Comparison of ENCODE assay signal across 12 cellular contexts in genomic region chr16:49833796-49834195, GRCh38. TPM values are rescaled to one million over a fixed set of nuclear protein-coding genes. Genes with fewer than 3 reads are reported as not detected.
DNase-seq lines count a peak whose midpoint lies in the region; TF ChIP-seq lines count a peak whose summit lies in the region.
"Had no signal": no experiment of that assay in that cellular context is flagged by ENCODE, and none has a peak within 500 bp of the region (broad histone marks: within the 10 kb centered on the region; RNA-seq: fewer than 3 reads in every experiment).

No MANE protein-coding gene starts in this region.

- no peak overlapping the region for H2BK5ac ChIP-seq in trophoblast cell (ENCODE audit: low read depth, low read length, poor library complexity)

- H3K23ac ChIP-seq in trophoblast cell (ENCODE audit: low read length): no peak overlapping the region

- CTCF ChIA-PET in mammary epithelial cell (lab: Charles Lee; ENCODE audit: low non-redundant PET): no interaction called here

- no peak overlapping the region for H4K12ac ChIP-seq in trophoblast cell (ENCODE audit: low read depth, low read length)

- H3K9me3 ChIP-seq in breast epithelium: no peaks in the 10 kb centered on the region
- H3K9me3 ChIP-seq in mammary epithelial cell (replicated peaks; ENCODE audit: insufficient read depth, low read length): no peaks in the 10 kb centered on the region
- no peaks in the 10 kb centered on the region for H3K9me3 ChIP-seq in right atrium auricular region
- H3K9me3 ChIP-seq in trophoblast cell (ENCODE audit: insufficient read depth, low read depth, low read length): no peaks in the 10 kb centered on the region
- no peaks in the 10 kb centered on the region for H3K9me3 ChIP-seq in uterus
- H3K9me3 ChIP-seq: pancreas had no signal

- DNase-seq in breast epithelium (ENCODE audit: low spot score in 2 of 2) (no peak), mammary epithelial cell (no peak), right atrium auricular region (ENCODE audit: low spot score) (no peak), trophoblast cell (no peak), uterus (peak in 1 of 2 donors; percentile 35), NCI-H510A (lab: John Stamatoyannopoulos, UW) (no peak), islet precursor cell (no peak), COLO829 (ENCODE audit: low spot score) (no peak)
- DNase-seq: 8988T; activated CD8-positive, alpha-beta T cell treated with anti-CD3 and anti-CD28 coated beads for 36 hours; stimulated activated CD4-positive, alpha-beta T cell treated with anti-CD3 and anti-CD28 coated beads, Interleukin-4, amount 100 ng/mL, for 4 hours had no signal

- no peak overlapping the region for H3K4me2 ChIP-seq in mammary epithelial cell (ENCODE audit: insufficient read depth, low read depth, low read length)
- no peak overlapping the region for H3K4me2 ChIP-seq in trophoblast cell (ENCODE audit: low read length)

- 0% methylated on average over 1 of the region's 9 CpGs for whole genome bisulfite sequencing in mammary epithelial cell (ENCODE audit: low coverage, missing lambda C conversion rate)
- WGBS in trophoblast cell (ENCODE audit: extremely low coverage, insufficient coverage, insufficient read length): no CpG with 5 or more reads among the region's 9 CpGs

- H2BK120ac ChIP-seq in trophoblast cell (ENCODE audit: insufficient read depth, low read length, poor library complexity): no peak overlapping the region

- TF ChIP-seq POLR2A in breast epithelium (IDR thresholded peaks at IDR 0.05) (no peak), uterus (IDR thresholded peaks at IDR 0.05) (no peak)

- intact Hi-C loops in breast epithelium (cut with DNase I; ENCODE audit: low total_unique reads) (no loop called here), mammary epithelial cell (cut with micrococcal nuclease) (no loop called here), uterus (cut with DNase I; ENCODE audit: low total_unique reads) (no loop called here)

- H3K4ac ChIP-seq in trophoblast cell (ENCODE audit: low read depth, low read length): no peak overlapping the region

- H3K36me3 ChIP-seq in breast epithelium (no peaks in the 10 kb centered on the region), mammary epithelial cell (ENCODE audit: insufficient read depth, low read length) (no peaks in the 10 kb centered on the region), right atrium auricular region (no peaks in the 10 kb centered on the region), trophoblast cell (ENCODE audit: control insufficient read depth in 1 of 2, insufficient read depth in 2 of 2, low read length in 2 of 2) (no peaks in the 10 kb centered on the region), uterus (no peaks in the 10 kb centered on the region)
- H3K36me3 ChIP-seq: pancreas had no signal

- H3K79me1 ChIP-seq in trophoblast cell (ENCODE audit: low read length): peaks cover 11% of the 10 kb centered on the region

- H2AFZ ChIP-seq in mammary epithelial cell (ENCODE audit: low read depth, low read length) (no peak overlapping the region), trophoblast cell (ENCODE audit: insufficient read depth, low read length, poor library complexity) (no peak overlapping the region)

- H3K4me1 ChIP-seq in breast epithelium: peaks cover 0 to 6% of the 10 kb centered on the region in 2 donors
- no peaks in the 10 kb centered on the region for H3K4me1 ChIP-seq in mammary epithelial cell (ENCODE audit: insufficient read depth, low read length)
- H3K4me1 ChIP-seq in right atrium auricular region: peaks cover 0 to 75% of the 10 kb centered on the region in 2 donors
- peaks cover 35% of the 10 kb centered on the region in 2 experiments for H3K4me1 ChIP-seq in trophoblast cell (ENCODE audit: control insufficient read depth in 1 of 2, insufficient read depth in 2 of 2, low read length in 2 of 2)
- peaks cover 0 to 20% of the 10 kb centered on the region in 2 donors for H3K4me1 ChIP-seq in uterus
- H3K4me1 ChIP-seq: pancreas had no signal

- H3K18ac ChIP-seq in trophoblast cell (ENCODE audit: low read length): peak overlapping the region; percentile 3

- H2BK12ac ChIP-seq in trophoblast cell (ENCODE audit: low read length): no peak overlapping the region

- peak overlapping the region; percentile 73 to 89 for H3K27ac ChIP-seq in breast epithelium
- H3K27ac ChIP-seq in mammary epithelial cell (ENCODE audit: insufficient read depth, low read depth, low read length): no peak overlapping the region
- peak overlapping the region; percentile 68 to 79 for H3K27ac ChIP-seq in right atrium auricular region
- H3K27ac ChIP-seq in trophoblast cell (ENCODE audit: low read depth, low read length): no peak overlapping the region
- peak overlapping the region; percentile 79 for H3K27ac ChIP-seq in uterus
- H3K27ac ChIP-seq: pancreas had no signal

- H4K8ac ChIP-seq in trophoblast cell (ENCODE audit: low read depth, low read length): no peak overlapping the region

- in situ Hi-C loops in mammary epithelial cell (cut with MboI; ENCODE audit: low sequenced_read_pairs in 2 of 2): no loop called here

- H3K79me2 ChIP-seq in mammary epithelial cell (ENCODE audit: insufficient read depth, low read length) (no peaks in the 10 kb centered on the region), trophoblast cell (ENCODE audit: control insufficient read depth, insufficient read depth, low read length, poor library complexity) (peaks cover 14% of the 10 kb centered on the region)

- H3K27me3 ChIP-seq in breast epithelium (no peaks in the 10 kb centered on the region), mammary epithelial cell (ENCODE audit: insufficient read depth, low read length) (no peaks in the 10 kb centered on the region), right atrium auricular region (no peaks in the 10 kb centered on the region), trophoblast cell (ENCODE audit: insufficient read depth, low read length) (no peaks in the 10 kb centered on the region), uterus (no peaks in the 10 kb centered on the region)
- H3K27me3 ChIP-seq: pancreas had no signal

- BruUV-seq in mammary epithelial cell (replicated peaks; lab: Mats Ljungman, UMichigan): no TSS peak

- H3K4me3 ChIP-seq in breast epithelium (no peak overlapping the region), mammary epithelial cell (replicated peaks in 1 of 3; ENCODE audit: insufficient read depth in 1 of 3, low read depth in 2 of 3, low read length in 3 of 3) (no peak overlapping the region), right atrium auricular region (no peak overlapping the region), trophoblast cell (ENCODE audit: low read depth, low read length) (no peak overlapping the region), uterus (no peak overlapping the region)
- H3K4me3 ChIP-seq: pancreas had no signal

- no peak overlapping the region for H4K91ac ChIP-seq in trophoblast cell (ENCODE audit: low read depth, low read length)

- dilution Hi-C loops in mammary epithelial cell (cut with HindIII; ENCODE audit: low sequenced_read_pairs): no loop called here

- no peak for TF ChIP-seq CTCF in breast epithelium (IDR thresholded peaks at IDR 0.05)
- no peak for TF ChIP-seq CTCF in mammary epithelial cell (conservative IDR thresholded peaks at IDR 0.05 in 1 of 2, IDR thresholded peaks at IDR 0.05 in 1 of 2; ENCODE audit: extremely low read depth in 1 of 2, insufficient read depth in 1 of 2, low read depth in 1 of 2, low read length in 2 of 2)
- TF ChIP-seq CTCF in right atrium auricular region (IDR thresholded peaks at IDR 0.05): no peak
- no peak for TF ChIP-seq CTCF in uterus (IDR thresholded peaks at IDR 0.05)

- H3K9ac ChIP-seq in mammary epithelial cell (ENCODE audit: insufficient read depth, low read length) (no peak overlapping the region), trophoblast cell (ENCODE audit: low read length) (no peak overlapping the region)

- H4K20me1 ChIP-seq in mammary epithelial cell (ENCODE audit: insufficient read depth, low read length): no peaks in the 10 kb centered on the region

- no peak overlapping the region for H2AK5ac ChIP-seq in trophoblast cell (ENCODE audit: low read length)

- no peak overlapping the region for H3K14ac ChIP-seq in trophoblast cell (ENCODE audit: low read length)

RNA-seq across cellular contexts. Expression of gene ZNF423, which starts 22.1 kb away (rescaled TPM):
- total RNA-seq in breast epithelium (1 to 10 TPM; 4.7 to 8.0 (median 5.9) TPM), mammary epithelial cell (under 1 TPM; 0.26 to 0.33 TPM), right atrium auricular region (10 to 100 TPM in 1 of 2 donors, 1 to 10 TPM in 1; 8.5 to 10.7 TPM), uterus (10 to 100 TPM in 3 of 4 donors, 1 to 10 TPM in 1; 7.1 to 33.5 (median 14.7) TPM)
- polyA plus RNA-seq in mammary epithelial cell: 0.01 TPM
- polyA minus RNA-seq in mammary epithelial cell: not detected
- polyA plus RNA-seq in trophoblast cell (2013): 9.7 and 10.6 TPM in 2 replicates
- total RNA-seq: activated CD8-positive, alpha-beta T cell treated with anti-CD3 and anti-CD28 coated beads for 36 hours had no signal

Comparison
In these comparisons a context has a peak if more than half of its experiments do, and no peak if none do; other contexts are left out.
1. H3K27ac ChIP-seq: peak in breast epithelium (2 of 2), right atrium auricular region (2 of 2) and uterus (2 of 2); none in mammary epithelial cell (single experiment) and trophoblast cell (single experiment).
2. RNA of gene ZNF423, which starts 22.1 kb away (total RNA-seq): 7.1 to 33.5 TPM in uterus, 8.5 to 10.7 TPM in right atrium auricular region and 4.7 to 8.0 TPM in breast epithelium; 0.26 to 0.33 TPM in mammary epithelial cell; every median in the first group is over 4 times any median in the second.